9 cellular contexts compared by ENCODE assay signal in genomic region chr3:99895706-99896441, GRCh38.
DNase-seq lines count a peak whose midpoint lies in the region; ATAC-seq, FAIRE-seq and TF ChIP-seq lines count a peak whose summit lies in the region.
"Had no signal": no experiment of that assay in that cellular context is flagged by ENCODE, and none has a peak within 500 bp of the region (broad histone marks: within the 10 kb centered on the region; RNA-seq: fewer than 3 reads in every experiment).

No MANE protein-coding gene starts in this region.

- H2AFZ ChIP-seq in GM12878 (ENCODE audit: control insufficient read depth, low read depth, low read length): no peak overlapping the region
- no peak overlapping the region for H2AFZ ChIP-seq in neural progenitor cell (replicated peaks)

- no peaks in the 10 kb centered on the region for H3K27me3 Mint-ChIP-seq in Calu3 (ENCODE audit: unreplicated experiment)
- H3K27me3 Mint-ChIP-seq in neural progenitor cell (ENCODE audit: insufficient read depth, low read depth): no peaks in the 10 kb centered on the region

- intact Hi-C loops in Calu3 (cut with micrococcal nuclease; ENCODE audit: unreplicated experiment) (no loop called here), GM12878 (cut with micrococcal nuclease; ENCODE audit: unreplicated experiment) (no loop called here), aorta (cut with DNase I) (no loop called here)

- POLR2A ChIA-PET in GM12878 (lab: Charles Lee): interaction anchor here (0.7 to 1.5 kb wide), 4 partner anchors 23 to 1006 kb away, joined by 3 to 5 read pairs (median 3); no protein-coding TSS in a partner anchor

- H3K4me3 ChIP-seq in GM12878 (no peak overlapping the region), mesodermal cell (ENCODE audit: extremely low read depth, insufficient read depth, low read length, poor library complexity, severe bottlenecking) (no peak overlapping the region), neural progenitor cell (no peak overlapping the region), aorta (ENCODE audit: low read length in 2 of 2) (no peak overlapping the region)

- no peak overlapping the region for H3K4me3 Mint-ChIP-seq in Calu3 (ENCODE audit: low read depth, unreplicated experiment)
- H3K4me3 Mint-ChIP-seq in neural progenitor cell: no peak overlapping the region

- H3K79me2 ChIP-seq in GM12878 (ENCODE audit: control insufficient read depth, insufficient read depth, low read length): no peaks in the 10 kb centered on the region
- no peaks in the 10 kb centered on the region for H3K79me2 ChIP-seq in neural progenitor cell (ENCODE audit: low read depth)

- TF ChIP-seq CTCF in Calu3 (IDR thresholded peaks at IDR 0.05; ENCODE audit: unreplicated experiment): no peak
- TF ChIP-seq CTCF in GM12878 (IDR thresholded peaks at IDR 0.05 in 2 of 3, conservative IDR thresholded peaks at IDR 0.05 in 1 of 3; ENCODE audit: control insufficient read depth in 2 of 3, extremely low read depth in 1 of 3, insufficient read depth in 1 of 3, low read depth in 3 of 3, low read length in 3 of 3): no peak
- no peak for TF ChIP-seq CTCF in neural progenitor cell (IDR thresholded peaks at IDR 0.05)

- RAD21 ChIA-PET in GM12878 (lab: Charles Lee; ENCODE audit: unreplicated experiment): interaction anchor here (0.9 to 1.4 kb wide), 2 partner anchors 12 to 64 kb away, joined by 3 to 6 read pairs; no protein-coding TSS in a partner anchor

- CTCF ChIA-PET in Calu3 (lab: Charles Lee): interaction anchor here (0.6 kb wide), 1 partner anchor 1286 kb away, joined by 3 read pairs; no protein-coding TSS in a partner anchor
- CTCF ChIA-PET in GM12878 (lab: Yijun Ruan, JAX): interaction anchor here (1.2 to 1.8 kb wide), 7 partner anchors 13 to 358 kb away, joined by 3 to 5 read pairs (median 4); no protein-coding TSS in a partner anchor

- ATAC-seq in GM12878: peak; percentile 28
- no peak for ATAC-seq in aorta (ENCODE audit: low FRiP score)

- H3K9ac ChIP-seq in GM12878 (ENCODE audit: control insufficient read depth, insufficient read depth, low read length) (no peak overlapping the region), neural progenitor cell (no peak overlapping the region)

- H3K27me3 ChIP-seq in GM12878 (replicated peaks in 1 of 2; ENCODE audit: control insufficient read depth in 2 of 2, insufficient read depth in 2 of 2, low read length in 1 of 2): no peaks in the 10 kb centered on the region
- H3K27me3 ChIP-seq in neural progenitor cell: no peaks in the 10 kb centered on the region
- H3K27me3 ChIP-seq in aorta (ENCODE audit: control insufficient read depth in 1 of 2, insufficient read depth in 2 of 2, low read length in 1 of 2): no peaks in the 10 kb centered on the region

- DNase-seq in Calu3 (no peak), M059J (ENCODE audit: low read depth) (peak; percentile 92), GM12878 (ENCODE audit: low read depth, low spot score) (no peak), mesenteric fat pad (ENCODE audit: low spot score) (no peak), neural progenitor cell (ENCODE audit: low spot score) (no peak), NCI-H1417 (lab: John Stamatoyannopoulos, UW) (no peak), aorta (no peak)
- DNase-seq: stimulated activated CD4-positive, alpha-beta T cell treated with anti-CD3 and anti-CD28 coated beads, Interleukin-4, amount 100 ng/mL, for 24 hours had no signal

- no peaks in the 10 kb centered on the region for H3F3A ChIP-seq in neural progenitor cell (ENCODE audit: low read depth)

- H3K4me1 Mint-ChIP-seq in Calu3 (ENCODE audit: low read depth, unreplicated experiment) (peaks cover 14% of the 10 kb centered on the region), neural progenitor cell (peaks cover 7% of the 10 kb centered on the region)

- TF ChIP-seq EP300 in GM12878 (IDR thresholded peaks at IDR 0.05; ENCODE audit: borderline replicate concordance in 1 of 2, control insufficient read depth in 1 of 2, low read depth in 2 of 2, low read length in 2 of 2): no peak

- no peaks in the 10 kb centered on the region for H3K9me3 Mint-ChIP-seq in Calu3 (ENCODE audit: low read depth, unreplicated experiment)
- no peaks in the 10 kb centered on the region for H3K9me3 Mint-ChIP-seq in neural progenitor cell

- H3K36me3 Mint-ChIP-seq in Calu3 (ENCODE audit: insufficient read depth, unreplicated experiment): no peaks in the 10 kb centered on the region
- no peaks in the 10 kb centered on the region for H3K36me3 Mint-ChIP-seq in neural progenitor cell

- H3K36me3 ChIP-seq in GM12878 (ENCODE audit: control insufficient read depth in 2 of 2, insufficient read depth in 2 of 2, low read length in 1 of 2) (no peaks in the 10 kb centered on the region), mesodermal cell (ENCODE audit: control insufficient read depth, insufficient read depth, low read length) (no peaks in the 10 kb centered on the region), neural progenitor cell (no peaks in the 10 kb centered on the region), aorta (ENCODE audit: control insufficient read depth in 1 of 2, insufficient read depth in 2 of 2, low read length in 1 of 2) (no peaks in the 10 kb centered on the region)

- FAIRE-seq in GM12878 (lab: Jason Lieb, UNC): no peak

- in situ Hi-C loops in GM12878 (cut with MboI): no loop called here

- SMC1A ChIA-PET in GM12878 (lab: Charles Lee; ENCODE audit: uncharacterized antibody, unreplicated experiment): interaction anchor here (1.0 to 2.4 kb wide), 2 partner anchors 8 to 12 kb away, joined by 5 to 15 read pairs; no protein-coding TSS in a partner anchor

- no peak for TF ChIP-seq RAD21 in GM12878 (IDR thresholded peaks at IDR 0.05; ENCODE audit: insufficient read depth, low read depth, low read length)

- H3K9me3 ChIP-seq in GM12878 (replicated peaks; ENCODE audit: control insufficient read depth, insufficient read depth, low read length): no peaks in the 10 kb centered on the region
- no peaks in the 10 kb centered on the region for H3K9me3 ChIP-seq in mesodermal cell (ENCODE audit: control insufficient read depth, low read length)
- H3K9me3 ChIP-seq in neural progenitor cell (ENCODE audit: low read depth): no peaks in the 10 kb centered on the region
- H3K9me3 ChIP-seq in aorta (ENCODE audit: control insufficient read depth, low read length): no peaks in the 10 kb centered on the region

- H3K4me2 ChIP-seq in GM12878 (ENCODE audit: control insufficient read depth, insufficient read depth) (no peak overlapping the region), neural progenitor cell (no peak overlapping the region)

- peak overlapping the region; percentile 56 for H3K27ac Mint-ChIP-seq in Calu3 (ENCODE audit: unreplicated experiment)
- no peak overlapping the region for H3K27ac Mint-ChIP-seq in neural progenitor cell

- no peak overlapping the region for H3K27ac ChIP-seq in GM12878 (ENCODE audit: control insufficient read depth, insufficient read depth)
- peak overlapping the region; percentile 99 for H3K27ac ChIP-seq in mesodermal cell (ENCODE audit: low read depth, low read length, severe bottlenecking)
- H3K27ac ChIP-seq in neural progenitor cell: no peak overlapping the region
- no peak overlapping the region for H3K27ac ChIP-seq in aorta (ENCODE audit: low read depth in 1 of 2, low read length in 2 of 2)

- H3K4me1 ChIP-seq in GM12878 (ENCODE audit: control insufficient read depth, insufficient read depth, low read length) (no peaks in the 10 kb centered on the region), mesodermal cell (ENCODE audit: control insufficient read depth, insufficient read depth, low read length, poor library complexity, severe bottlenecking) (peaks cover 17% of the 10 kb centered on the region), neural progenitor cell (no peaks in the 10 kb centered on the region), aorta (ENCODE audit: control insufficient read depth in 1 of 2, insufficient read depth in 2 of 2, low read length in 2 of 2) (peaks cover 0 to 3% of the 10 kb centered on the region in 2 donors)

- no peak for TF ChIP-seq POLR2A in GM12878 (IDR thresholded peaks at IDR 0.05; ENCODE audit: low read depth, low read length)

- H4K20me1 ChIP-seq in GM12878 (ENCODE audit: control insufficient read depth, insufficient read depth) (no peaks in the 10 kb centered on the region), neural progenitor cell (ENCODE audit: low read depth) (no peaks in the 10 kb centered on the region)

- no TSS peak for BruUV-seq in Calu3 (replicated peaks; lab: Mats Ljungman, UMichigan)
- BruUV-seq in GM12878 (replicated peaks; lab: Mats Ljungman, UMichigan): no TSS peak

- 52% methylated on average over 2 of the region's 2 CpGs for WGBS in GM12878 (ENCODE audit: insufficient coverage, insufficient replicate concordance, low lambda C conversion rate, missing lambda C conversion rate)
- 83 to 100% methylated on average over 1 of the region's 2 CpGs for WGBS in mesodermal cell (ENCODE audit: insufficient coverage in 2 of 2), 2 experiments
- WGBS in aorta, 2 donors: 64 to 65% methylated on average over 2 of the region's 2 CpGs

TF ChIP-seq in GM12878, 131 proteins besides CTCF, POLR2A, EP300 and RAD21 (continues in another document):
- TF ChIP-seq STAT3 (IDR thresholded peaks at IDR 0.05; ENCODE audit: low read depth, low read length) (no peak), ZBTB40 (IDR thresholded peaks at IDR 0.05; ENCODE audit: borderline replicate concordance) (no peak)
